Comparison of ENCODE assay signal across 1 cellular context in genomic region chr12:57487055-57487596, GRCh38.
TF ChIP-seq lines count a peak whose summit lies in the region.

No MANE protein-coding gene starts in this region.

TF ChIP-seq in HCT116, 20 proteins besides CTCF, POLR2A, EP300 and RAD21 (continued from another document):
- TF ChIP-seq REST (IDR thresholded peaks at IDR 0.05; ENCODE audit: low read depth) (no peak), SP1 (IDR thresholded peaks at IDR 0.05; ENCODE audit: low read depth) (no peak), ZFX (IDR thresholded peaks at IDR 0.05) (no peak), ZNF274 (IDR thresholded peaks at IDR 0.05; ENCODE audit: low read depth, low read length) (no peak)
